ENCODE assay signal across 25 cellular contexts in genomic region chr9:105043370-105043936, GRCh38.
"Had no signal": no experiment of that assay in that cellular context is flagged by ENCODE, and none has a peak within 500 bp of the region (broad histone marks: within the 10 kb centered on the region; RNA-seq: fewer than 3 reads in every experiment).

No MANE protein-coding gene starts in this region.

- H3K27ac ChIP-seq: coronary artery, esophagus squamous epithelium, left lung, neural progenitor cell, prostate gland, skin epidermis, testis, tibial artery had no signal

- H3K4me3 ChIP-seq: coronary artery, esophagus squamous epithelium, heart right ventricle, left lung, neural progenitor cell, prostate gland, right atrium auricular region, skin epidermis, spleen, testis, tibial artery had no signal

- H3K4me2 ChIP-seq: neural progenitor cell had no signal

- H3K36me3 ChIP-seq: esophagus squamous epithelium, heart right ventricle, left lung, neural progenitor cell, prostate gland, right atrium auricular region, spleen, tibial artery had no signal

- H3K9ac ChIP-seq: neural progenitor cell had no signal

- FAIRE-seq: endometrium, islet of Langerhans had no signal

- H2AFZ ChIP-seq: neural progenitor cell had no signal

- H3K9me3 ChIP-seq: esophagus squamous epithelium, left lung, prostate gland, right atrium auricular region, testis, tibial artery had no signal

- ATAC-seq: effector memory CD8-positive, alpha-beta T cell; left lung; naive thymus-derived CD4-positive, alpha-beta T cell; stimulated activated memory B cell treated with anti-CD40 and anti-IgM and Interleukin-4, amounts not matched to agents 10 μg/mL and 1 μg/mL and 100 μg/mL, for 72 hours; stimulated activated naive CD8-positive, alpha-beta T cell treated with anti-CD3 and anti-CD28 coated beads, Interleukin-15, Interleukin-2, amounts not matched to agents 100 U/mL and 50 U/mL, for 24 hours had no signal

- H3K27me3 ChIP-seq: esophagus squamous epithelium, heart right ventricle, left lung, neural progenitor cell, right atrium auricular region, spleen, testis, tibial artery had no signal

- DNase-seq: effector memory CD8-positive, alpha-beta T cell; erythroblast; esophagus squamous epithelium; foreskin melanocyte; glutamatergic neuron; heart right ventricle; hippocampal formation; left cardiac atrium; left lung; mesenchymal stem cell; midbrain; naive thymus-derived CD4-positive, alpha-beta T cell; spleen; stimulated activated CD4-positive, alpha-beta T cell treated with anti-CD3 and anti-CD28 coated beads, Interleukin-4, amount 100 ng/mL, for 4 hours; stimulated activated naive CD8-positive, alpha-beta T cell treated with anti-CD3 and anti-CD28 coated beads, Interleukin-15, Interleukin-2, amounts not matched to agents 100 U/mL and 50 U/mL, for 24 hours; testis; tibial artery had no signal

- H3K4me1 ChIP-seq: prostate gland, tibial artery had no signal
